Comparison of ENCODE assay signal across 1 cellular context in the genomic region with DNA sequence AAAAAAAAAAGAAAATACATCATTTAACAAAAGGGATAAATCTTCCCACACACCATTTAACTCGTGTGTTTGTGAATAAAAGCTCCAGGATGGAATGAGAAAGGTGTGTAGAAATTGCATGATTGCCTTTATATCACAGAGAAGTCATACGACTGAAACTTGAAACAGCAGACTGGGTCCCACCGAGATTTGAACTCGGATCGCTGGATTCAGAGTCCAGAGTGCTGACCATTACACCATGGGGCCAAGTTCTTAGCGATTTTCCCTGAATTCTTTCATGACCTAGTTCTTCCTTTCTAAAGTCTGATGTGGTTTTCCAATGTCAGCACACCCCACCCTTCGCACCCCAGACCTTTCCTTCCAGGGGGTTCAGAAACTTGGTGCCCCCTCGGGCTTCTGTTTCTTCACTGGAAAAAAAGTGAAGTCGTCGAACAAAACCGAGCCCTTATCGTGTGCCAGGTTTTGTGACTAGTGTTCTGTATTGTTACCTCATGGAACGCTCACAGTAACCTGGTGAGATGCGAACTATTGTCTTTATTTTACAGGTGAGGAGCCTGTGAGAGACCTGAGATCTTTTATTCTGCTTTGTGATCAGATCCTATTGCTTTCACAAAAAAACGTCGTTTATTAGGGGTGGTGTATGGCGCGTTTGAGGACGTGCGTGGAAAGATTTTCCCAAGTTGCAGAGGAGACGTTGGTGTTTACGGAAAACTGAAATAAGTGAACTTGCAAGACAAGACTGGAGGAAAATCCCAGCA.
TF ChIP-seq lines count a peak whose summit lies in the region.

No MANE protein-coding gene starts in this region.

TF ChIP-seq in GM12878, 131 proteins besides CTCF, POLR2A, EP300 and RAD21 (continued from another document):
- TF ChIP-seq NBN (IDR thresholded peaks at IDR 0.05): peak; percentile 43; the same call in 1 of the 2 replicates
- TF ChIP-seq IKZF2 (IDR thresholded peaks at IDR 0.05): peak; percentile 53 to 71; a peak in 3 of 4 replicates
- TF ChIP-seq MTA2 (IDR thresholded peaks at IDR 0.05; ENCODE audit: low read depth): no peak
- TF ChIP-seq SMARCA5 (IDR thresholded peaks at IDR 0.05): peak; percentile 80; the same call in 1 of the 2 replicates
- TF ChIP-seq IKZF1 (conservative IDR thresholded peaks at IDR 0.05): peak; percentile 59; the same call in 1 of the 2 replicates
- TF ChIP-seq ZNF24 (IDR thresholded peaks at IDR 0.05): peak; percentile 98
- 0 out of 2 replicates have a peak, but pooled peaks have one; percentile 25 for TF ChIP-seq CREB1 (IDR thresholded peaks at IDR 0.05; ENCODE audit: low read depth)
TF ChIP-seq in GM12878: peak in this region for 19.
